Comparison of ENCODE assay signal across 26 cellular contexts in the genomic region with DNA sequence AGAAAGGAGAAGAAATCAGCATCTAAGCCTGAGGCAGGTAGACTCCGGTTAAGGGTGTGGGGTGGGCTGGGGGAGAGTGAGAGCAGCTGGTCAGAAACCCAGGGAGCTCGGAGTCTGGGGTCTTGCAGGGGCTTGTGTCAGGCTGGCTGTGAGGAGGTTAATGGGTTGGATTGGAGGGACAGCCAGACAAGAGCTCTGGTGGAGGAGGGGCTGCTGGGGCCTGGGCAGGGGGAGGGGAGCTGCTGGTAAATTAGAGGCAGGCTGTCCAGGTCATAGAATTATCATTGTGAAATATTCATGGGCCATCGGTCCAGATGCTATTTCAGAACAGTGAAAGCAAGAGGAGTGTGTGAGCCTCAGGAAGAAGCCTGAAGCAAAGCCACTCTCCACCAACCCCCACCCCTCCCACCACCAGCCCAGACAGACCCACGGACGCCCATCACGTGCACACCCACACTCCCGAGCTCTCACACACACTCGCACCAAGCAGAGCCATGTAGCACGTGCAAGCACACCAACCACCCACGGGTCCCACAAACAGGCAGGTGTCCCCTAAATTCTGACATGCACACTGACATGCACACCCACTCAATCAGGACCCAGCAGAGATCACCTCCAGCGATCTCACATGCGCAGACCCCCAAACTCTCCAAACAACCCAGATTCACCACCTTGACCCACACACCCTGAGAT. TPM values are rescaled to one million over a fixed set of nuclear protein-coding genes. Genes with fewer than 3 reads are reported as not detected.
"Had no signal": no experiment of that assay in that cellular context is flagged by ENCODE, and none has a peak within 500 bp of the region (broad histone marks: within the 10 kb centered on the region; RNA-seq: fewer than 3 reads in every experiment).

No MANE protein-coding gene starts in this region.

- H3K27ac Mint-ChIP-seq: activated CD8-positive, alpha-beta T cell treated with anti-CD3 and anti-CD28 coated beads for 36 hours; activated naive CD8-positive, alpha-beta T cell treated with anti-CD3 and anti-CD28 coated beads for 36 hours; memory B cell; stimulated activated effector memory CD8-positive, alpha-beta T cell treated with anti-CD3 and anti-CD28 coated beads, Interleukin-12 subunit alpha, Interleukin-12 subunit beta, amount 100 ng/mL, for 72 hours; T-helper 1 cell treated with Interleukin-12 subunit alpha and Interleukin-12 subunit beta and Interleukin-4 antibody, amounts not matched to agents 30 μg/mL and 1 μg/mL, for 36 hours; WTC11 had no signal

- H3K4me3 Mint-ChIP-seq: activated CD8-positive, alpha-beta T cell treated with anti-CD3 and anti-CD28 coated beads for 36 hours; activated naive CD8-positive, alpha-beta T cell treated with anti-CD3 and anti-CD28 coated beads for 36 hours; activated T-cell treated with anti-CD3 and anti-CD28 coated beads, Interleukin-2, amount 50 U/mL, for 4 hours; central memory CD8-positive, alpha-beta T cell; memory B cell; stimulated activated effector memory CD8-positive, alpha-beta T cell treated with anti-CD3 and anti-CD28 coated beads, Interleukin-12 subunit alpha, Interleukin-12 subunit beta, amount 100 ng/mL, for 72 hours; T-helper 1 cell treated with Interleukin-12 subunit alpha and Interleukin-12 subunit beta and Interleukin-4 antibody, amounts not matched to agents 30 μg/mL and 1 μg/mL, for 36 hours; WTC11 had no signal

- H3K4me3 ChIP-seq: body of pancreas, esophagus squamous epithelium, left ventricle myocardium inferior, ovary, thyroid gland had no signal

- DNase-seq: activated CD4-positive, alpha-beta T cell treated with anti-CD3 and anti-CD28 coated beads for 4 hours; activated CD8-positive, alpha-beta T cell treated with anti-CD3 and anti-CD28 coated beads for 36 hours; activated effector memory CD4-positive, alpha-beta T cell treated with anti-CD3 and anti-CD28 coated beads, Interleukin-2, amount 50 U/mL, for 16 hours; activated naive CD8-positive, alpha-beta T cell treated with anti-CD3 and anti-CD28 coated beads for 36 hours; activated T-cell treated with anti-CD3 and anti-CD28 coated beads, Interleukin-2, amount 50 U/mL, for 4 hours; body of pancreas; cortex of kidney; effector CD4-positive, alpha-beta T cell; esophagus squamous epithelium; hypothalamus; kidney; left ventricle myocardium inferior; naive thymus-derived CD8-positive, alpha-beta T cell; ovary; thyroid gland had no signal

- H3K27me3 ChIP-seq: body of pancreas, ovary, thyroid gland had no signal

- H3K36me3 ChIP-seq: ovary, thyroid gland had no signal

- H3K9me3 ChIP-seq: body of pancreas, esophagus squamous epithelium, left ventricle myocardium inferior, ovary, thyroid gland had no signal

- ATAC-seq: activated CD8-positive, alpha-beta T cell treated with anti-CD3 and anti-CD28 coated beads for 36 hours; activated T-cell treated with anti-CD3 and anti-CD28 coated beads, Interleukin-2, amount 50 U/mL, for 4 hours; body of pancreas; stimulated activated effector memory CD8-positive, alpha-beta T cell treated with anti-CD3 and anti-CD28 coated beads, Interleukin-12 subunit alpha, Interleukin-12 subunit beta, amount 100 ng/mL, for 72 hours; WTC11 had no signal

- H3K27ac ChIP-seq: esophagus squamous epithelium, left ventricle myocardium inferior, ovary, thyroid gland had no signal

- H3K36me3 Mint-ChIP-seq: activated naive CD8-positive, alpha-beta T cell treated with anti-CD3 and anti-CD28 coated beads for 36 hours; memory B cell; stimulated activated effector memory CD8-positive, alpha-beta T cell treated with anti-CD3 and anti-CD28 coated beads, Interleukin-12 subunit alpha, Interleukin-12 subunit beta, amount 100 ng/mL, for 72 hours; WTC11 had no signal

RNA-seq across cellular contexts. Expression of a gene that starts 18.8 kb away (rescaled TPM):
- total RNA-seq: fibroblast of villous mesenchyme; naive thymus-derived CD8-positive, alpha-beta T cell had no signal

RNA-seq across cellular contexts. Expression of a gene that starts 58.3 kb away (rescaled TPM):
- total RNA-seq: activated CD8-positive, alpha-beta T cell treated with anti-CD3 and anti-CD28 coated beads for 36 hours; activated naive CD8-positive, alpha-beta T cell treated with anti-CD3 and anti-CD28 coated beads for 36 hours; activated T-cell treated with anti-CD3 and anti-CD28 coated beads, Interleukin-2, amount 50 U/mL, for 4 hours; body of pancreas; endothelial cell of umbilical vein; esophagus squamous epithelium; fibroblast of villous mesenchyme; glomerular endothelial cell; kidney; left ventricle myocardium inferior; mucosa of gallbladder; naive thymus-derived CD8-positive, alpha-beta T cell; ovary; renal cortical epithelial cell; thyroid gland had no signal
- polyA plus RNA-seq: endothelial cell of umbilical vein, ovary, urinary bladder had no signal
